Comparison of ENCODE assay signal across 8 cellular contexts in genomic region chr18:39647627-39648502, GRCh38.
A peak's percentile ranks its signal among the peaks of the same experiment; 100 is the strongest.
DNase-seq lines count a peak whose midpoint lies in the region; ATAC-seq and TF ChIP-seq lines count a peak whose summit lies in the region.
"Had no signal": no experiment of that assay in that cellular context is flagged by ENCODE, and none has a peak within 500 bp of the region (broad histone marks: within the 10 kb centered on the region; RNA-seq: fewer than 3 reads in every experiment).

No MANE protein-coding gene starts in this region.

- H3K79me2 ChIP-seq in osteoblast (ENCODE audit: insufficient read depth, low read length), result no peaks in the 10 kb centered on the region

- TF ChIP-seq CTCF in cardiac fibroblast (IDR thresholded peaks at IDR 0.05; ENCODE audit: low read depth, low read length) (no peak), osteoblast (IDR thresholded peaks at IDR 0.05; ENCODE audit: extremely low read depth, low read depth, low read length) (no peak), Peyer's patch (IDR thresholded peaks at IDR 0.05) (no peak)

- no peak overlapping the region for H3K4me2 ChIP-seq in osteoblast (ENCODE audit: insufficient read depth, low read length)

- no peak for TF ChIP-seq POLR2A in Peyer's patch (IDR thresholded peaks at IDR 0.05)

- H3K9me3 ChIP-seq in osteoblast (ENCODE audit: low read depth, low read length) (no peaks in the 10 kb centered on the region), Peyer's patch (no peaks in the 10 kb centered on the region)

- H3K36me3 ChIP-seq in osteoblast (ENCODE audit: insufficient read depth, low read length) (no peaks in the 10 kb centered on the region), Peyer's patch (no peaks in the 10 kb centered on the region)

- H3K4me3 ChIP-seq in cardiac fibroblast (replicated peaks in 1 of 2; ENCODE audit: low read depth in 2 of 2, low read length in 2 of 2) (no peak overlapping the region), osteoblast (ENCODE audit: insufficient read depth, low read length) (no peak overlapping the region), Peyer's patch (no peak overlapping the region)

- H3K27ac ChIP-seq in osteoblast (ENCODE audit: low read depth, low read length) (no peak overlapping the region), Peyer's patch (no peak overlapping the region)

- peak; percentile 62 for DNase-seq in GM04503 (ENCODE audit: low read depth)
- peak; percentile 77 for DNase-seq in NCI-H2107 (lab: John Stamatoyannopoulos, UW)
- DNase-seq in cardiac fibroblast (ENCODE audit: low read depth in 2 of 2), result peak; percentile 84 to 92
- peak; percentile 55 for DNase-seq in osteoblast (ENCODE audit: insufficient read length, low spot score, missing footprints)
- no peak for DNase-seq in GM19238 (ENCODE audit: insufficient read length, low spot score)
- DNase-seq in Peyer's patch, result no peak
- DNase-seq: RPMI8226 had no signal

- H3K4me1 ChIP-seq in osteoblast (ENCODE audit: insufficient read depth, low read length), result peaks cover 6% of the 10 kb centered on the region
- no peaks in the 10 kb centered on the region for H3K4me1 ChIP-seq in Peyer's patch

- no peak overlapping the region for H2AFZ ChIP-seq in osteoblast (ENCODE audit: low read length)

- H4K20me1 ChIP-seq in osteoblast (ENCODE audit: insufficient read depth, low read length), result no peaks in the 10 kb centered on the region

- no peak for ATAC-seq in HG02610 (IDR thresholded peaks at IDR 0.05; ENCODE audit: unreplicated experiment)

- H3K27me3 ChIP-seq in osteoblast (ENCODE audit: insufficient read depth, low read length), result no peaks in the 10 kb centered on the region
- H3K27me3 ChIP-seq in Peyer's patch, result no peaks in the 10 kb centered on the region

Comparison
In these comparisons a context has a peak if more than half of its experiments do, and no peak if none do; other contexts are left out.
1. DNase-seq: peak in GM04503 (single experiment), NCI-H2107 (single experiment), cardiac fibroblast (2 of 2) and osteoblast (single experiment); none in GM19238 (single experiment) and Peyer's patch (0 of 3).